Comparison of ENCODE assay signal across 8 cellular contexts in genomic region chr19:39445258-39446071, GRCh38. TPM values are rescaled to one million over a fixed set of nuclear protein-coding genes. Genes with fewer than 3 reads are reported as not detected.
DNase-seq lines count a peak whose midpoint lies in the region; ATAC-seq lines count a peak whose summit lies in the region.

TSS of gene SUPT5H (plus strand) at chr19:39445582. CDS start at chr19:39445891, 309 bp downstream.

- in situ Hi-C loops in GM23248 (cut with MboI), result no loop called here

- H3K27ac Mint-ChIP-seq in activated T-helper 1 cell treated with anti-CD3 and anti-CD28 coated beads, Interleukin-12 subunit alpha, Interleukin-12 subunit beta, Interleukin-2, Interleukin-4 antibody, amounts not matched to agents 30 ng/mL and 10 ng/mL and 1 ng/mL, durations not matched to agents 14 hours and 24 hours and 36 hours, result peak within 1 kb of the TSS; percentile 94
- H3K27ac Mint-ChIP-seq in naive thymus-derived CD4-positive, alpha-beta T cell, result peak within 1 kb of the TSS; percentile 95 to 100 (median 99)
- peak within 1 kb of the TSS; percentile 96 for H3K27ac Mint-ChIP-seq in stimulated activated naive B cell treated with anti-CD40 and anti-IgM and Interleukin-4, amounts not matched to agents 10 μg/mL and 1 μg/mL and 100 μg/mL, for 72 hours

- H3K4me3 Mint-ChIP-seq in activated T-helper 1 cell treated with anti-CD3 and anti-CD28 coated beads, Interleukin-12 subunit alpha, Interleukin-12 subunit beta, Interleukin-2, Interleukin-4 antibody, amounts not matched to agents 30 ng/mL and 10 ng/mL and 1 ng/mL, durations not matched to agents 14 hours and 24 hours and 36 hours, result peak within 1 kb of the TSS; percentile 91
- peak within 1 kb of the TSS; percentile 91 to 100 (median 97) for H3K4me3 Mint-ChIP-seq in naive thymus-derived CD4-positive, alpha-beta T cell
- peak within 1 kb of the TSS; percentile 92 to 96 for H3K4me3 Mint-ChIP-seq in stimulated activated naive B cell treated with anti-CD40 and anti-IgM and Interleukin-4, amounts not matched to agents 10 μg/mL and 1 μg/mL and 100 μg/mL, for 72 hours

- DNase-seq in DMS79 treated with DMSO at 0.1 percent for 48 hours (lab: John Stamatoyannopoulos, UW) (peak; percentile 95), GM23248 (peak; percentile 100), Kasumi-1 (lab: John Stamatoyannopoulos, UW) (peak; percentile 95), RPMI7951 (ENCODE audit: low read depth) (peak; percentile 97), fibroblast of gingiva (ENCODE audit: low read depth) (peak; percentile 98)
- peak; percentile 97 for DNase-seq in activated T-helper 1 cell treated with anti-CD3 and anti-CD28 coated beads, Interleukin-12 subunit alpha, Interleukin-12 subunit beta, Interleukin-2, Interleukin-4 antibody, amounts not matched to agents 30 ng/mL and 10 ng/mL and 1 ng/mL, durations not matched to agents 14 hours and 24 hours and 36 hours (ENCODE audit: low spot score)
- peak; percentile 84 to 99 (median 97) for DNase-seq in naive thymus-derived CD4-positive, alpha-beta T cell
- peak; percentile 97 for DNase-seq in stimulated activated naive B cell treated with anti-CD40 and anti-IgM and Interleukin-4, amounts not matched to agents 10 μg/mL and 1 μg/mL and 100 μg/mL, for 72 hours

- peak; percentile 96 for ATAC-seq in naive thymus-derived CD4-positive, alpha-beta T cell
- peak; percentile 90 for ATAC-seq in stimulated activated naive B cell treated with anti-CD40 and anti-IgM and Interleukin-4, amounts not matched to agents 10 μg/mL and 1 μg/mL and 100 μg/mL, for 72 hours (replicated peaks)

- peaks cover 27% of the 10 kb centered on the region for H3K36me3 Mint-ChIP-seq in activated T-helper 1 cell treated with anti-CD3 and anti-CD28 coated beads, Interleukin-12 subunit alpha, Interleukin-12 subunit beta, Interleukin-2, Interleukin-4 antibody, amounts not matched to agents 30 ng/mL and 10 ng/mL and 1 ng/mL, durations not matched to agents 14 hours and 24 hours and 36 hours (ENCODE audit: low read depth)
- H3K36me3 Mint-ChIP-seq in naive thymus-derived CD4-positive, alpha-beta T cell, result peaks cover 6 to 17% (median 11%) of the 10 kb centered on the region in 5 donors
- peaks cover 29 to 49% of the 10 kb centered on the region in 2 donors for H3K36me3 Mint-ChIP-seq in stimulated activated naive B cell treated with anti-CD40 and anti-IgM and Interleukin-4, amounts not matched to agents 10 μg/mL and 1 μg/mL and 100 μg/mL, for 72 hours

- H2AFZ ChIP-seq in GM23248, result peak within 1 kb of the TSS; percentile 67

- H3K4me1 ChIP-seq in GM23248 (ENCODE audit: insufficient read depth), result peaks cover 25% of the 10 kb centered on the region
- peaks cover 35 to 47% of the 10 kb centered on the region in 2 donors for H3K4me1 ChIP-seq in naive thymus-derived CD4-positive, alpha-beta T cell (ENCODE audit: control insufficient read depth in 2 of 2, insufficient read depth in 2 of 2, low read length in 2 of 2)

- no peaks in the 10 kb centered on the region for H3K9me2 ChIP-seq in GM23248 (ENCODE audit: insufficient read depth)

- POLR2A ChIA-PET in naive thymus-derived CD4-positive, alpha-beta T cell (lab: Charles Lee), result interaction anchor here (0.6 to 5.4 kb wide), 34 partner anchors 9 to 1071 kb away, joined by 3 to 115 read pairs (median 5); partner anchors contain the start of genes DYRK1B, EID2, EID2B and GMFG

- CTCF ChIA-PET in naive thymus-derived CD4-positive, alpha-beta T cell (lab: Charles Lee), result interaction anchor here (0.6 to 2.2 kb wide), 4 partner anchors 55 to 975 kb away, joined by 3 to 8 read pairs (median 4); no protein-coding TSS in a partner anchor

- no peaks in the 10 kb centered on the region for H3K27me3 Mint-ChIP-seq in activated T-helper 1 cell treated with anti-CD3 and anti-CD28 coated beads, Interleukin-12 subunit alpha, Interleukin-12 subunit beta, Interleukin-2, Interleukin-4 antibody, amounts not matched to agents 30 ng/mL and 10 ng/mL and 1 ng/mL, durations not matched to agents 14 hours and 24 hours and 36 hours (ENCODE audit: insufficient read depth)
- H3K27me3 Mint-ChIP-seq in naive thymus-derived CD4-positive, alpha-beta T cell, result no peaks in the 10 kb centered on the region
- H3K27me3 Mint-ChIP-seq in stimulated activated naive B cell treated with anti-CD40 and anti-IgM and Interleukin-4, amounts not matched to agents 10 μg/mL and 1 μg/mL and 100 μg/mL, for 72 hours, result no peaks in the 10 kb centered on the region

- no peaks in the 10 kb centered on the region for H3K36me3 ChIP-seq in GM23248 (ENCODE audit: low read depth)
- peaks cover 0 to 4% (median 0%) of the 10 kb centered on the region in 3 experiments for H3K36me3 ChIP-seq in naive thymus-derived CD4-positive, alpha-beta T cell (ENCODE audit: control insufficient read depth in 2 of 3, insufficient read depth in 3 of 3, low read length in 3 of 3)

- H3K4me1 Mint-ChIP-seq in activated T-helper 1 cell treated with anti-CD3 and anti-CD28 coated beads, Interleukin-12 subunit alpha, Interleukin-12 subunit beta, Interleukin-2, Interleukin-4 antibody, amounts not matched to agents 30 ng/mL and 10 ng/mL and 1 ng/mL, durations not matched to agents 14 hours and 24 hours and 36 hours (ENCODE audit: low read depth), result peaks cover 41% of the 10 kb centered on the region
- peaks cover 38 to 60% (median 47%) of the 10 kb centered on the region in 7 donors for H3K4me1 Mint-ChIP-seq in naive thymus-derived CD4-positive, alpha-beta T cell
- peaks cover 34 to 64% of the 10 kb centered on the region in 2 donors for H3K4me1 Mint-ChIP-seq in stimulated activated naive B cell treated with anti-CD40 and anti-IgM and Interleukin-4, amounts not matched to agents 10 μg/mL and 1 μg/mL and 100 μg/mL, for 72 hours

- peak within 1 kb of the TSS; percentile 96 for H3K9ac ChIP-seq in GM23248

- peaks cover 63% of the 10 kb centered on the region for H3K79me2 ChIP-seq in GM23248 (ENCODE audit: insufficient read depth)

- WGBS in GM23248 (ENCODE audit: low coverage in 1 of 2, low lambda C conversion rate in 2 of 2, missing lambda C conversion rate in 2 of 2), 2 experiments, result 1% methylated on average over 65 of the region's 65 CpGs

- H3K4me2 ChIP-seq in GM23248 (ENCODE audit: unreplicated experiment), result peak within 1 kb of the TSS; percentile 91

- H3K27me3 ChIP-seq in GM23248 (replicated peaks; ENCODE audit: insufficient read depth), result no peaks in the 10 kb centered on the region
- H3K27me3 ChIP-seq in naive thymus-derived CD4-positive, alpha-beta T cell (ENCODE audit: control insufficient read depth in 2 of 2, insufficient read depth in 2 of 2, low read length in 2 of 2), result no peaks in the 10 kb centered on the region

- intact Hi-C loops in activated T-helper 1 cell treated with anti-CD3 and anti-CD28 coated beads, Interleukin-12 subunit alpha, Interleukin-12 subunit beta, Interleukin-2, Interleukin-4 antibody, amounts not matched to agents 30 ng/mL and 10 ng/mL and 1 ng/mL, durations not matched to agents 14 hours and 24 hours and 36 hours (cut with micrococcal nuclease), result loop anchor here (1.0 to 10.0 kb wide), 11 partner anchors 9 to 645 kb away; partner anchors contain the start of genes EID2, EID2B, FBL and MED29
- intact Hi-C loops in naive thymus-derived CD4-positive, alpha-beta T cell (cut with micrococcal nuclease), result loop anchor here (1.0 to 10.0 kb wide), 11 partner anchors 9 to 1269 kb away; partner anchors contain the start of genes MED29 (in 2 of the 2), PAF1 (in 2 of the 2), PLEKHG2 (in 2 of the 2) and TIMM50 (in 2 of the 2)

- peaks cover 27% of the 10 kb centered on the region for H3F3A ChIP-seq in GM23248 (ENCODE audit: insufficient read depth)

- no peaks in the 10 kb centered on the region for H4K20me1 ChIP-seq in GM23248 (ENCODE audit: insufficient read depth)

- no peaks in the 10 kb centered on the region for H3K9me3 ChIP-seq in GM23248 (ENCODE audit: low read depth)
- H3K9me3 ChIP-seq in naive thymus-derived CD4-positive, alpha-beta T cell (ENCODE audit: control insufficient read depth in 2 of 3, low read length in 3 of 3), result no peaks in the 10 kb centered on the region

- H3K9me3 Mint-ChIP-seq in activated T-helper 1 cell treated with anti-CD3 and anti-CD28 coated beads, Interleukin-12 subunit alpha, Interleukin-12 subunit beta, Interleukin-2, Interleukin-4 antibody, amounts not matched to agents 30 ng/mL and 10 ng/mL and 1 ng/mL, durations not matched to agents 14 hours and 24 hours and 36 hours, result no peaks in the 10 kb centered on the region
- peaks cover 0 to 3% (median 0%) of the 10 kb centered on the region in 11 donors for H3K9me3 Mint-ChIP-seq in naive thymus-derived CD4-positive, alpha-beta T cell
- peaks cover 0 to 1% of the 10 kb centered on the region in 2 donors for H3K9me3 Mint-ChIP-seq in stimulated activated naive B cell treated with anti-CD40 and anti-IgM and Interleukin-4, amounts not matched to agents 10 μg/mL and 1 μg/mL and 100 μg/mL, for 72 hours

- H3K27ac ChIP-seq in GM23248, result peak within 1 kb of the TSS; percentile 87
- H3K27ac ChIP-seq in naive thymus-derived CD4-positive, alpha-beta T cell (ENCODE audit: low read depth, low read length), result peak within 1 kb of the TSS; percentile 98

- peak within 1 kb of the TSS; percentile 84 for H3K4me3 ChIP-seq in GM23248
- peak within 1 kb of the TSS; percentile 77 for H3K4me3 ChIP-seq in naive thymus-derived CD4-positive, alpha-beta T cell (ENCODE audit: low read length)

RNA-seq across cellular contexts. Expression of gene SUPT5H, which starts in this region (rescaled TPM):
- total RNA-seq in GM23248 (2014; rRNA removed; shearing (Covaris generic)), result 76.5 and 87.4 TPM in 2 replicates
- 121 and 125 TPM in 2 replicates for polyA plus RNA-seq in GM23248 (2016; fragmentation: Nextera tagmentation; extraction: Ambion mirVana)
- total RNA-seq in RPMI7951 (2014; rRNA removed; shearing (Covaris generic)), result 64.7 and 67.4 TPM in 2 replicates
- total RNA-seq in activated T-helper 1 cell treated with anti-CD3 and anti-CD28 coated beads, Interleukin-12 subunit alpha, Interleukin-12 subunit beta, Interleukin-2, Interleukin-4 antibody, amounts not matched to agents 30 ng/mL and 10 ng/mL and 1 ng/mL, durations not matched to agents 14 hours and 24 hours and 36 hours, result 200 and 203 TPM in 2 replicates
- total RNA-seq in naive thymus-derived CD4-positive, alpha-beta T cell, result 100 to 1,000 TPM; 180 to 247 (median 203) TPM
- polyA plus RNA-seq in naive thymus-derived CD4-positive, alpha-beta T cell, result 100 to 1,000 TPM in 1 of 2 donors, 10 to 100 TPM in 1; 78.7 to 127 TPM

Comparison
In these comparisons a context has a peak if more than half of its experiments do, and no peak if none do; other contexts are left out.
1. Peak in every context shown above with its lines: DNase-seq, ATAC-seq, H3K4me3 ChIP-seq and H3K27ac ChIP-seq.